ENCODE assay signal across 8 cellular contexts in genomic region chr10:13346280-13346819, GRCh38. TPM values are rescaled to one million over a fixed set of nuclear protein-coding genes. Genes with fewer than 3 reads are reported as not detected.
DNase-seq lines count a peak whose midpoint lies in the region; ATAC-seq and TF ChIP-seq lines count a peak whose summit lies in the region.

No MANE protein-coding gene starts in this region.

- POLR2A ChIA-PET in naive thymus-derived CD4-positive, alpha-beta T cell (lab: Charles Lee), result no interaction called here

- H3K27ac ChIP-seq in dorsolateral prefrontal cortex, result peak overlapping the region in 53 of 59 donors; percentile 0 to 97 (median 89)
- peak overlapping the region; percentile 84 for H3K27ac ChIP-seq in naive thymus-derived CD4-positive, alpha-beta T cell (ENCODE audit: low read depth, low read length)

- intact Hi-C loops in dorsolateral prefrontal cortex (cut with DNase I), result loop anchor here (2.0 to 10.0 kb wide), 4 partner anchors 46 to 1282 kb away; partner anchors contain the start of genes PHYH (in 2 of the 2), DHTKD1 (in 1 of the 2) and OPTN (in 1 of the 2)
- intact Hi-C loops in naive thymus-derived CD4-positive, alpha-beta T cell (cut with micrococcal nuclease), result loop anchor here (5.0 kb wide), 4 partner anchors 249 to 1606 kb away; partner anchors contain the start of genes DCLRE1C (in 1 of the 2), SEC61A2 (in 1 of the 2) and SUV39H2 (in 1 of the 2)

- peaks cover 9 to 26% of the 10 kb centered on the region in 2 donors for H3K4me1 ChIP-seq in naive thymus-derived CD4-positive, alpha-beta T cell (ENCODE audit: control insufficient read depth in 2 of 2, insufficient read depth in 2 of 2, low read length in 2 of 2)

- DNase-seq in ELF-1 (ENCODE audit: low read depth, low spot score), result peak; percentile 36
- peak; percentile 33 to 69 for DNase-seq in NCI-H446 (lab: John Stamatoyannopoulos, UW)
- DNase-seq in dorsolateral prefrontal cortex, result peak in 1 of 10 donors; percentile 12
- DNase-seq in naive thymus-derived CD4-positive, alpha-beta T cell, result no peak
- no peak for DNase-seq in NOMO-1 treated with dmso at 0.1 percent for 144 hours (lab: John Stamatoyannopoulos, UW; ENCODE audit: unreplicated experiment)
- DNase-seq in islet precursor cell, result no peak
- no peak for DNase-seq in activated CD8-positive, alpha-beta memory T cell treated with anti-CD3 and anti-CD28 coated beads, Interleukin-2, amount 50 U/mL, for 48 hours
- no peak for DNase-seq in NCI-H1092 treated with DMSO at 0.1 percent for 48 hours (lab: John Stamatoyannopoulos, UW)

- CTCF ChIA-PET in naive thymus-derived CD4-positive, alpha-beta T cell (lab: Charles Lee), result no interaction called here

- TF ChIP-seq CTCF in dorsolateral prefrontal cortex (IDR thresholded peaks at IDR 0.05 in 54 of 56, conservative IDR thresholded peaks at IDR 0.05 in 2 of 56; ENCODE audit: low read depth in 1 of 56, partially characterized antibody in 56 of 56), result no peak

- no peaks in the 10 kb centered on the region for H3K27me3 Mint-ChIP-seq in naive thymus-derived CD4-positive, alpha-beta T cell

- no peaks in the 10 kb centered on the region for H3K9me3 ChIP-seq in naive thymus-derived CD4-positive, alpha-beta T cell (ENCODE audit: control insufficient read depth in 2 of 3, low read length in 3 of 3)

- peaks cover 14 to 60% (median 56%) of the 10 kb centered on the region in 7 donors for H3K4me1 Mint-ChIP-seq in naive thymus-derived CD4-positive, alpha-beta T cell

- peak overlapping the region; percentile 79 to 89 (median 85) for H3K4me3 Mint-ChIP-seq in naive thymus-derived CD4-positive, alpha-beta T cell

- ATAC-seq in naive thymus-derived CD4-positive, alpha-beta T cell, result no peak

- peaks cover 0 to 8% (median 0%) of the 10 kb centered on the region in 3 experiments for H3K36me3 ChIP-seq in naive thymus-derived CD4-positive, alpha-beta T cell (ENCODE audit: control insufficient read depth in 2 of 3, insufficient read depth in 3 of 3, low read length in 3 of 3)

- H3K9me3 Mint-ChIP-seq in naive thymus-derived CD4-positive, alpha-beta T cell, result peaks cover 0 to 2% (median 0%) of the 10 kb centered on the region in 11 donors

- peak overlapping the region; percentile 53 to 91 (median 78) for H3K4me3 ChIP-seq in dorsolateral prefrontal cortex
- peak overlapping the region; percentile 57 for H3K4me3 ChIP-seq in naive thymus-derived CD4-positive, alpha-beta T cell (ENCODE audit: low read length)

- peaks cover 0 to 4% (median 0%) of the 10 kb centered on the region in 45 donors for H3K27me3 ChIP-seq in dorsolateral prefrontal cortex
- H3K27me3 ChIP-seq in naive thymus-derived CD4-positive, alpha-beta T cell (ENCODE audit: control insufficient read depth in 2 of 2, insufficient read depth in 2 of 2, low read length in 2 of 2), result no peaks in the 10 kb centered on the region

- peak overlapping the region; percentile 83 to 91 (median 88) for H3K27ac Mint-ChIP-seq in naive thymus-derived CD4-positive, alpha-beta T cell

- H3K36me3 Mint-ChIP-seq in naive thymus-derived CD4-positive, alpha-beta T cell, result peaks cover 0 to 12% (median 6%) of the 10 kb centered on the region in 5 donors

RNA-seq across cellular contexts. Expression of gene SEPHS1, which starts 1.7 kb away (rescaled TPM):
- 10 to 100 TPM; 17.7 to 44.5 (median 30.7) TPM for total RNA-seq in dorsolateral prefrontal cortex
- total RNA-seq in naive thymus-derived CD4-positive, alpha-beta T cell, result 10 to 100 TPM; 23.7 to 57.3 (median 36.5) TPM
- polyA plus RNA-seq in naive thymus-derived CD4-positive, alpha-beta T cell, result 10 to 100 TPM; 15.5 to 21.5 TPM

RNA-seq across cellular contexts. Expression of gene PHYH, which starts 46.5 kb away (rescaled TPM):
- 10 to 100 TPM; 19.2 to 43.7 (median 30.0) TPM for total RNA-seq in dorsolateral prefrontal cortex
- total RNA-seq in naive thymus-derived CD4-positive, alpha-beta T cell, result 10 to 100 TPM; 11.2 to 17.7 (median 13.2) TPM
- polyA plus RNA-seq in naive thymus-derived CD4-positive, alpha-beta T cell, result 10 to 100 TPM; 14.6 to 19.9 TPM

Comparison
In these comparisons a context has a peak if more than half of its experiments do, and no peak if none do; other contexts are left out.
1. DNase-seq: peak in ELF-1 (single experiment) and NCI-H446 (2 of 2); none in naive thymus-derived CD4-positive, alpha-beta T cell (0 of 9), NOMO-1 treated with dmso at 0.1 percent for 144 hours (single experiment), islet precursor cell (single experiment), activated CD8-positive, alpha-beta memory T cell treated with anti-CD3 and anti-CD28 coated beads, Interleukin-2, amount 50 U/mL, for 48 hours (single experiment) and NCI-H1092 treated with DMSO at 0.1 percent for 48 hours (single experiment).